In genomic region chr13:74560325-74560724, GRCh38 we compare ENCODE assay signal across 1 cellular context.
TF ChIP-seq lines count a peak whose summit lies in the region.

No MANE protein-coding gene starts in this region.

TF ChIP-seq in GM12878, 131 proteins besides CTCF, POLR2A, EP300 and RAD21 (continued from another document):
- TF ChIP-seq BRCA1 (IDR thresholded peaks at IDR 0.05; ENCODE audit: low read depth, low read length) (no peak), NR2F1 (conservative IDR thresholded peaks at IDR 0.05) (0 out of 2 replicates have a peak, but pooled peaks have one; percentile 16), RELB (IDR thresholded peaks at IDR 0.05; ENCODE audit: low read depth) (0 out of 2 replicates have a peak, but pooled peaks have one; percentile 49), MTA2 (IDR thresholded peaks at IDR 0.05; ENCODE audit: low read depth) (peak; percentile 99), BCL11A (IDR thresholded peaks at IDR 0.05; ENCODE audit: low read depth, low read length) (peak; percentile 45; the same call in 1 of the 2 replicates), SPI1 (IDR thresholded peaks at IDR 0.05; ENCODE audit: borderline replicate concordance, insufficient read depth, low read depth, low read length) (peak; percentile 88), NBN (IDR thresholded peaks at IDR 0.05) (0 out of 2 replicates have a peak, but pooled peaks have one; percentile 46), NKRF (conservative IDR thresholded peaks at IDR 0.05) (no peak), ATF7 (IDR thresholded peaks at IDR 0.05; ENCODE audit: low read depth) (peak; percentile 57), PKNOX1 (IDR thresholded peaks at IDR 0.05) (0 out of 2 replicates have a peak, but pooled peaks have one; percentile 10), BACH1 (IDR thresholded peaks at IDR 0.05; ENCODE audit: borderline replicate concordance) (no peak), IKZF1 (conservative IDR thresholded peaks at IDR 0.05) (peak; percentile 41), SKIL (IDR thresholded peaks at IDR 0.05; ENCODE audit: low read depth, poor library complexity, severe bottlenecking) (peak; percentile 24), MEF2B (IDR thresholded peaks at IDR 0.05; ENCODE audit: partially characterized antibody, poor library complexity, severe bottlenecking) (peak; percentile 53), FOXK2 (IDR thresholded peaks at IDR 0.05) (0 out of 2 replicates have a peak, but pooled peaks have one; percentile 10), DPF2 (IDR thresholded peaks at IDR 0.05) (peak; percentile 60; the same call in 1 of the 2 replicates), RB1 (IDR thresholded peaks at IDR 0.05; ENCODE audit: borderline replicate concordance) (no peak)
TF ChIP-seq in GM12878: peak in this region for 18.
